ENCODE assay signal across 26 cellular contexts in the genomic region with DNA sequence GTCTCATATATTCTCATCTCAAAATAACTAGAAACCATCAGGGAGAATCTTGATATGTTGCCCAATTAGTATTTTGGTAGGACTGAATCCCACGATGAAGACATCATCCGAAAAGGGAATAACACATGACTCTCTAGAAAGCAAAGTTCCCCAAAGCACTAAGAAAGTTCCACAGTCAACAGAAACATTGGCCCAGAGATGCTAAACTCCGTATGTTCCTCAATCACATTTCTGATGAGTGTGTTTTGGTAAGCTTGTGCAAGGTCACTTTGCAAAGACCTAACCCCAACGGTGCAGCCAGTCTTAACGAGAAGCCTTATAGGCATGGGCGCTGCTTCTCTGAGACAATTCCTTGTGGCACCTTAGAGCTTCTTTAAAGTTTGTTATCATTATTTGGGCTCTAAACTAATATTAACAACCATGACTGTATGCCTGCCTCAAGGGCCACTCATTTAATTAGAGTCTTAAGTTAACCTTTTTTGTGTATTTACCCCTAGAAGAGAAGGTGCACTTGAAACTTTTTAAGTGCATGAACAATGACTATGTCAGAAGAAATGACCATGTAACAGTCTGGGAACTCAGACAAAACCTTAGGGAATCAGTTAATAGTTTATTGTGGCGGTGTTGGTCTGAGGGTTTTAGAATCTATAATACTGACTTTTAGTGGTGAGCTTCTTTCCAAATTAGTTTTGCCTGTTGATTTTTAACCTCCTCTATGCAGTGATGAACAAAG.
"Had no signal": no experiment of that assay in that cellular context is flagged by ENCODE, and none has a peak within 500 bp of the region (broad histone marks: within the 10 kb centered on the region; RNA-seq: fewer than 3 reads in every experiment).

No MANE protein-coding gene starts in this region.

- DNase-seq: activated CD4-positive, alpha-beta T cell treated with anti-CD3 and anti-CD28 coated beads for 48 hours; activated CD4-positive, alpha-beta T cell treated with anti-CD3 and anti-CD28 coated beads, Interleukin-2, amount 50 U/mL, for 4 hours; activated CD8-positive, alpha-beta memory T cell treated with anti-CD3 and anti-CD28 coated beads, Interleukin-2, amount 50 U/mL, for 48 hours; activated CD8-positive, alpha-beta T cell treated with anti-CD3 and anti-CD28 coated beads, Interleukin-2, amount 10 ng/mL, durations not matched to agents 7 days and 5 days; activated naive CD4-positive, alpha-beta T cell treated with anti-CD3 and anti-CD28 coated beads, Interleukin-2, amount 50 U/mL, for 16 hours; activated naive CD8-positive, alpha-beta T cell treated with anti-CD3 and anti-CD28 coated beads, Interleukin-2, amount 10 ng/mL, durations not matched to agents 7 days and 5 days; activated T-cell treated with anti-CD3 and anti-CD28 coated beads, Interleukin-2, amount 50 U/mL, for 1 hour; anterior cingulate cortex; KBM-7; MV-4-11; NCI-H1092 treated with DMSO at 0.1 percent for 48 hours; NCI-H1417 treated with DMSO at 0.1 percent for 48 hours; NCI-H1694; NCI-H2029; NCI-H345; NCI-H510A; NCI-H526 treated with DMSO at 0.1 percent for 48 hours; NCI-H82; OCI-M1; Right ventricle myocardium superior; SJCRH30; SK-N-SH had no signal

- H3K36me3 ChIP-seq: adrenal gland, SJCRH30 had no signal

- H3K4me3 ChIP-seq: adrenal gland, SJCRH30 had no signal

- H3K27ac ChIP-seq: adrenal gland, RWPE1, SJCRH30 had no signal

- ATAC-seq: activated CD4-positive, CD25-positive, alpha-beta regulatory T cell treated with anti-CD3 and anti-CD28 coated beads, Interleukin-2, amount 50 U/mL, for 24 hours; activated CD8-positive, alpha-beta T cell treated with anti-CD3 and anti-CD28 coated beads, Interleukin-2, amount 10 ng/mL, durations not matched to agents 7 days and 5 days; Panc1 had no signal

- H3K27me3 ChIP-seq: adrenal gland, SJCRH30 had no signal

- H3K9me3 ChIP-seq: adrenal gland, SJCRH30, SK-N-SH had no signal

- H3K4me1 ChIP-seq: adrenal gland, SJCRH30 had no signal
